Comparison of ENCODE assay signal across 8 cellular contexts in the genomic region with DNA sequence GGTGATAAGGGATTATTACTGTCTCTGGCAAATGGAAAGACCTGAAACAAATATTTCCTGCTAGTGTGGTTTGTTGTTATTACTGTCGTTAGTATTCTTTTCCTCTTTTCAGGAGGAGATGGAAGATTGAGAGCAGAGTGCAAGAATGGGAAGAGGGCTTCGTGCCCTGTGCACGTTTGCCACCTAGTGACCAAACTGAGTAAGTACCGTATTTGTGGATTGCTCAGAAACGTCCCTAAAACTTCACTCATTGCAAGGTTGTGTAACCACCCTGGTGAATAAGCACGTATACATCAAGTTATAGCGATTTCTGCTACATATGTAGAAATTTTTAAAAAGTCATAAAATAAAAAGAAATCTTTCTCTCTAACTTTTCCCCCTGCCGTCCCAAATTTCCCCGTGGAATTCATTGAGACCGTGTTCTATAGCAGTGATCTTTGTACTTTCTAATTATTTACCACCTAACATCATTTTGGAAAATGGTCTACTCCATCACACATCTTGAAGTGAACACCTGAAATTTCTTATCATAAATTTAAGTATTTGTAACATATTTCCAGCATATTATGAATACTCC. TPM values are rescaled to one million over a fixed set of nuclear protein-coding genes. Genes with fewer than 3 reads are reported as not detected.
DNase-seq lines count a peak whose midpoint lies in the region; ATAC-seq, FAIRE-seq and TF ChIP-seq lines count a peak whose summit lies in the region.

No MANE protein-coding gene starts in this region.

- H3K4me1 Mint-ChIP-seq in nephron progenitor cell: no peaks in the 10 kb centered on the region

- H3K27ac Mint-ChIP-seq in nephron progenitor cell: no peak overlapping the region

- H3K27me3 ChIP-seq in DND-41 (ENCODE audit: insufficient read depth, low read length, poor library complexity) (no peaks in the 10 kb centered on the region), Peyer's patch (no peaks in the 10 kb centered on the region)

- H3K36me3 Mint-ChIP-seq in nephron progenitor cell (ENCODE audit: low read depth): no peaks in the 10 kb centered on the region

- FAIRE-seq in endometrium (lab: Jason Lieb, UNC): peak; percentile 35

- no peak overlapping the region for H2AFZ ChIP-seq in DND-41 (ENCODE audit: low read depth, low read length)

- H3K9ac ChIP-seq in DND-41 (ENCODE audit: low read depth, low read length): no peak overlapping the region

- H3K4me2 ChIP-seq in DND-41 (ENCODE audit: insufficient read depth, low read length): no peak overlapping the region

- TF ChIP-seq CTCF in DND-41 (IDR thresholded peaks at IDR 0.05; ENCODE audit: borderline replicate concordance, extremely low read depth, low read length, poor library complexity, severe bottlenecking) (peak; percentile 75), Peyer's patch (IDR thresholded peaks at IDR 0.05) (peak in 5 of 6 experiments; percentile 9 to 62 (median 40)), nephron progenitor cell (IDR thresholded peaks at IDR 0.05) (peak; percentile 78)

- no peaks in the 10 kb centered on the region for H3K9me3 Mint-ChIP-seq in nephron progenitor cell

- H3K27me3 Mint-ChIP-seq in nephron progenitor cell (ENCODE audit: low read depth, poor library complexity): no peaks in the 10 kb centered on the region

- no peak overlapping the region for H3K27ac ChIP-seq in DND-41 (ENCODE audit: low read length)
- H3K27ac ChIP-seq in Peyer's patch: no peak overlapping the region

- H3K4me3 Mint-ChIP-seq in nephron progenitor cell: no peak overlapping the region

- TF ChIP-seq POLR2A in Peyer's patch (IDR thresholded peaks at IDR 0.05): no peak

- H3K4me1 ChIP-seq in DND-41 (ENCODE audit: insufficient read depth, low read length) (no peaks in the 10 kb centered on the region), Peyer's patch (no peaks in the 10 kb centered on the region)

- ATAC-seq in DND-41 (ENCODE audit: insufficient read depth, low read depth) (peak; percentile 64; the same call in 2 of the 3 replicates), GM19035 (IDR thresholded peaks at IDR 0.05; ENCODE audit: unreplicated experiment) (peak; percentile 53), HG03460 (IDR thresholded peaks at IDR 0.05; ENCODE audit: unreplicated experiment) (peak; percentile 61)

- peak; percentile 10 for DNase-seq in DND-41
- DNase-seq in Peyer's patch: peak in 1 of 3 donors; percentile 58
- DNase-seq in nephron progenitor cell: peak; percentile 38
- no peak for DNase-seq in stimulated activated CD4-positive, alpha-beta T cell treated with anti-CD3 and anti-CD28 coated beads, Interleukin-1b, Interleukin-23, amount 100 ng/mL, for 48 hours
- no peak for DNase-seq in NK-92 treated with Interleukin-12 subunit alpha and Interleukin-12 subunit beta, amount 100 ng/mL, for 24 hours (lab: John Stamatoyannopoulos, UW)

- H3K9me3 ChIP-seq in DND-41 (ENCODE audit: insufficient read depth, low read length, severe bottlenecking) (no peaks in the 10 kb centered on the region), Peyer's patch (no peaks in the 10 kb centered on the region)

- no peak overlapping the region for H3K4me3 ChIP-seq in DND-41 (ENCODE audit: low read depth in 1 of 2, low read length in 2 of 2)
- no peak overlapping the region for H3K4me3 ChIP-seq in Peyer's patch

- no peaks in the 10 kb centered on the region for H4K20me1 ChIP-seq in DND-41 (ENCODE audit: insufficient read depth, low read length)

- no peaks in the 10 kb centered on the region for H3K36me3 ChIP-seq in DND-41 (ENCODE audit: insufficient read depth, low read length)
- no peaks in the 10 kb centered on the region for H3K36me3 ChIP-seq in Peyer's patch

- no peaks in the 10 kb centered on the region for H3K79me2 ChIP-seq in DND-41 (ENCODE audit: insufficient read depth, low read length)

RNA-seq across cellular contexts. Expression of gene LINC00632, which starts 24.3 kb away (rescaled TPM):
- total RNA-seq in Peyer's patch: 10 to 100 TPM; 10.3 to 64.4 (median 17.5) TPM

Comparison
In these comparisons a context has a peak if more than half of its experiments do, and no peak if none do; other contexts are left out.
1. DNase-seq: peak in DND-41 (single experiment) and nephron progenitor cell (single experiment); none in stimulated activated CD4-positive, alpha-beta T cell treated with anti-CD3 and anti-CD28 coated beads, Interleukin-1b, Interleukin-23, amount 100 ng/mL, for 48 hours (single experiment) and NK-92 treated with Interleukin-12 subunit alpha and Interleukin-12 subunit beta, amount 100 ng/mL, for 24 hours (single experiment).
2. Peak in every context shown above with its lines, with median percentiles within 50 percentile points of each other: ATAC-seq and CTCF ChIP-seq.